ENCODE assay signal across 9 cellular contexts in genomic region chr7:50664461-50664922, GRCh38.
DNase-seq lines count a peak whose midpoint lies in the region; ATAC-seq and TF ChIP-seq lines count a peak whose summit lies in the region.
"Had no signal": no experiment of that assay in that cellular context is flagged by ENCODE, and none has a peak within 500 bp of the region (broad histone marks: within the 10 kb centered on the region; RNA-seq: fewer than 3 reads in every experiment).

No MANE protein-coding gene starts in this region.

- H3K4me1 ChIP-seq in esophagus muscularis mucosa = peaks cover 80 to 86% (median 82%) of the 10 kb centered on the region in 4 donors
- H3K4me1 ChIP-seq in Caco-2 = no peaks in the 10 kb centered on the region

- H3K9me3 Mint-ChIP-seq in activated CD4-positive, alpha-beta T cell treated with anti-CD3 and anti-CD28 coated beads for 36 hours (ENCODE audit: low read depth) = no peaks in the 10 kb centered on the region
- H3K9me3 Mint-ChIP-seq in Caco-2 (ENCODE audit: unreplicated experiment) (no peaks in the 10 kb centered on the region), progenitor cell of endocrine pancreas (ENCODE audit: low read depth) (no peaks in the 10 kb centered on the region)

- no peak overlapping the region for H3K27ac Mint-ChIP-seq in activated CD4-positive, alpha-beta T cell treated with anti-CD3 and anti-CD28 coated beads for 36 hours
- no peak overlapping the region for H3K27ac Mint-ChIP-seq in Caco-2 (ENCODE audit: unreplicated experiment)
- H3K27ac Mint-ChIP-seq in progenitor cell of endocrine pancreas = no peak overlapping the region

- POLR2A ChIA-PET in activated CD4-positive, alpha-beta T cell treated with anti-CD3 and anti-CD28 coated beads for 36 hours (lab: Charles Lee) = no interaction called here
- POLR2A ChIA-PET in Caco-2 (lab: Charles Lee) = no interaction called here

- H3K4me1 Mint-ChIP-seq in activated CD4-positive, alpha-beta T cell treated with anti-CD3 and anti-CD28 coated beads for 36 hours = peaks cover 59% of the 10 kb centered on the region
- H3K4me1 Mint-ChIP-seq in Caco-2 (ENCODE audit: low read depth, unreplicated experiment) = no peaks in the 10 kb centered on the region
- peaks cover 3% of the 10 kb centered on the region for H3K4me1 Mint-ChIP-seq in progenitor cell of endocrine pancreas (ENCODE audit: low read depth)

- WGBS in esophagus muscularis mucosa = 88% methylated on average over 4 of the region's 9 CpGs

- no peaks in the 10 kb centered on the region for H3K36me3 Mint-ChIP-seq in activated CD4-positive, alpha-beta T cell treated with anti-CD3 and anti-CD28 coated beads for 36 hours (ENCODE audit: low read depth)
- H3K36me3 Mint-ChIP-seq in Caco-2 (ENCODE audit: insufficient read depth, unreplicated experiment) (peaks cover 60% of the 10 kb centered on the region), progenitor cell of endocrine pancreas (ENCODE audit: insufficient read depth) (peaks cover 17% of the 10 kb centered on the region)

- H3K36me3 ChIP-seq in esophagus muscularis mucosa (peaks cover 0 to 30% (median 14%) of the 10 kb centered on the region in 4 donors), Caco-2 (ENCODE audit: control insufficient read depth, insufficient read depth, low read length) (no peaks in the 10 kb centered on the region; the same call in none of the 2 replicates)

- intact Hi-C loops in activated CD4-positive, alpha-beta T cell treated with anti-CD3 and anti-CD28 coated beads for 36 hours (cut with DNase I, micrococcal nuclease) = loop anchor here (1.0 to 5.0 kb wide), 8 partner anchors 52 to 459 kb away; no protein-coding TSS in a partner anchor
- intact Hi-C loops in esophagus muscularis mucosa (cut with DNase I) = loop anchor here (10.0 kb wide), 1 partner anchor 650 kb away; the partner anchor contains the start of gene COBL
- intact Hi-C loops in Caco-2 (cut with micrococcal nuclease; ENCODE audit: unreplicated experiment) = no loop called here

- H3K4me3 Mint-ChIP-seq in activated CD4-positive, alpha-beta T cell treated with anti-CD3 and anti-CD28 coated beads for 36 hours = no peak overlapping the region
- H3K4me3 Mint-ChIP-seq in Caco-2 (ENCODE audit: unreplicated experiment) = no peak overlapping the region
- no peak overlapping the region for H3K4me3 Mint-ChIP-seq in progenitor cell of endocrine pancreas (ENCODE audit: low read depth)

- no peak for TF ChIP-seq EP300 in esophagus muscularis mucosa (IDR thresholded peaks at IDR 0.05)

- peak; percentile 69 for ATAC-seq in activated CD4-positive, alpha-beta T cell treated with anti-CD3 and anti-CD28 coated beads for 36 hours
- ATAC-seq in HG02623 (IDR thresholded peaks at IDR 0.05; ENCODE audit: unreplicated experiment) = peak; percentile 55
- ATAC-seq: pancreas had no signal

- H3K9me3 ChIP-seq in esophagus muscularis mucosa = no peaks in the 10 kb centered on the region
- no peaks in the 10 kb centered on the region for H3K9me3 ChIP-seq in Caco-2
- H3K9me3 ChIP-seq: pancreas had no signal

- H3K27ac ChIP-seq in esophagus muscularis mucosa (replicated peaks in 1 of 4) = peak overlapping the region in 2 of 4 donors; percentile 7 to 24
- H3K27ac ChIP-seq: pancreas had no signal

- peak; percentile 20 for TF ChIP-seq POLR2A in esophagus muscularis mucosa (IDR thresholded peaks at IDR 0.05; ENCODE audit: low read depth)

- no TSS peak for BruUV-seq in Caco-2 (replicated peaks; lab: Mats Ljungman, UMichigan)

- H3K4me3 ChIP-seq in esophagus muscularis mucosa (no peak overlapping the region), Caco-2 (ENCODE audit: low read depth, low read length) (no peak overlapping the region)
- H3K4me3 ChIP-seq: pancreas had no signal

- peak; percentile 47 for DNase-seq in activated CD4-positive, alpha-beta T cell treated with anti-CD3 and anti-CD28 coated beads for 36 hours
- no peak for DNase-seq in activated CD4-positive, alpha-beta T cell treated with anti-CD3 and anti-CD28 coated beads for 1 hour
- DNase-seq in NCI-H69 (lab: John Stamatoyannopoulos, UW) (peak; percentile 11), esophagus muscularis mucosa (ENCODE audit: extremely low spot score) (no peak), Caco-2 (no peak), progenitor cell of endocrine pancreas (ENCODE audit: low spot score, unreplicated experiment) (no peak), cerebellar cortex (ENCODE audit: low spot score) (no peak)

- no peaks in the 10 kb centered on the region for H3K27me3 ChIP-seq in esophagus muscularis mucosa
- H3K27me3 ChIP-seq in Caco-2 (replicated peaks; ENCODE audit: control insufficient read depth, insufficient read depth, low read length) = no peaks in the 10 kb centered on the region
- H3K27me3 ChIP-seq: pancreas had no signal

- no peak for TF ChIP-seq CTCF in esophagus muscularis mucosa (IDR thresholded peaks at IDR 0.05)
- TF ChIP-seq CTCF in Caco-2 (IDR thresholded peaks at IDR 0.05; ENCODE audit: insufficient read depth in 1 of 2, low read depth in 1 of 2, low read length in 1 of 2, severe bottlenecking in 1 of 2, unreplicated experiment in 1 of 2) = no peak
- TF ChIP-seq CTCF in progenitor cell of endocrine pancreas (IDR thresholded peaks at IDR 0.05; ENCODE audit: unreplicated experiment) = no peak

- CTCF ChIA-PET in activated CD4-positive, alpha-beta T cell treated with anti-CD3 and anti-CD28 coated beads for 36 hours (lab: Charles Lee) = interaction anchor here (0.6 kb wide), 1 partner anchor 196 kb away, joined by 3 read pairs; no protein-coding TSS in a partner anchor
- CTCF ChIA-PET in Caco-2 (lab: Charles Lee) = no interaction called here

- peaks cover 2% of the 10 kb centered on the region for H3K27me3 Mint-ChIP-seq in activated CD4-positive, alpha-beta T cell treated with anti-CD3 and anti-CD28 coated beads for 36 hours
- H3K27me3 Mint-ChIP-seq in Caco-2 (ENCODE audit: insufficient read depth, unreplicated experiment) (no peaks in the 10 kb centered on the region), progenitor cell of endocrine pancreas (no peaks in the 10 kb centered on the region)

Comparison
In these comparisons a context has a peak if more than half of its experiments do, and no peak if none do; other contexts are left out.
1. DNase-seq: peak in activated CD4-positive, alpha-beta T cell treated with anti-CD3 and anti-CD28 coated beads for 36 hours (single experiment) and NCI-H69 (single experiment); none in activated CD4-positive, alpha-beta T cell treated with anti-CD3 and anti-CD28 coated beads for 1 hour (single experiment), esophagus muscularis mucosa (single experiment), Caco-2 (0 of 2), progenitor cell of endocrine pancreas (single experiment) and cerebellar cortex (single experiment).